Comparison of ENCODE assay signal across 1 cellular context in genomic region chr11:93234602-93235207, GRCh38.
A peak's percentile ranks its signal among the peaks of the same experiment; 100 is the strongest.
TF ChIP-seq lines count a peak whose summit lies in the region.

No MANE protein-coding gene starts in this region.

TF ChIP-seq in HepG2, 621 proteins besides CTCF, POLR2A, EP300 and RAD21 (continued from another document and continues in another):
- TF ChIP-seq, protein P1, sequence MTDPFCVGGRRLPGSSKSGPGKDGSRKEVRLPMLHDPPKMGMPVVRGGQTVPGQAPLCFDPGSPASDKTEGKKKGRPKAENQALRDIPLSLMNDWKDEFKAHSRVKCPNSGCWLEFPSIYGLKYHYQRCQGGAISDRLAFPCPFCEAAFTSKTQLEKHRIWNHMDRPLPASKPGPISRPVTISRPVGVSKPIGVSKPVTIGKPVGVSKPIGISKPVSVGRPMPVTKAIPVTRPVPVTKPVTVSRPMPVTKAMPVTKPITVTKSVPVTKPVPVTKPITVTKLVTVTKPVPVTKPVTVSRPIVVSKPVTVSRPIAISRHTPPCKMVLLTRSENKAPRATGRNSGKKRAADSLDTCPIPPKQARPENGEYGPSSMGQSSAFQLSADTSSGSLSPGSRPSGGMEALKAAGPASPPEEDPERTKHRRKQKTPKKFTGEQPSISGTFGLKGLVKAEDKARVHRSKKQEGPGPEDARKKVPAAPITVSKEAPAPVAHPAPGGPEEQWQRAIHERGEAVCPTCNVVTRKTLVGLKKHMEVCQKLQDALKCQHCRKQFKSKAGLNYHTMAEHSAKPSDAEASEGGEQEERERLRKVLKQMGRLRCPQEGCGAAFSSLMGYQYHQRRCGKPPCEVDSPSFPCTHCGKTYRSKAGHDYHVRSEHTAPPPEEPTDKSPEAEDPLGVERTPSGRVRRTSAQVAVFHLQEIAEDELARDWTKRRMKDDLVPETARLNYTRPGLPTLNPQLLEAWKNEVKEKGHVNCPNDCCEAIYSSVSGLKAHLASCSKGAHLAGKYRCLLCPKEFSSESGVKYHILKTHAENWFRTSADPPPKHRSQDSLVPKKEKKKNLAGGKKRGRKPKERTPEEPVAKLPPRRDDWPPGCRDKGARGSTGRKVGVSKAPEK (CRISPR knock-in tag; IDR thresholded peaks at IDR 0.05; ENCODE audit: borderline replicate concordance) = no peak
- TF ChIP-seq ZNF496 (CRISPR knock-in tag; IDR thresholded peaks at IDR 0.05; ENCODE audit: insufficient replicate concordance) (no peak), SP140L (CRISPR knock-in tag; IDR thresholded peaks at IDR 0.05; ENCODE audit: borderline replicate concordance) (no peak), MXI1 (IDR thresholded peaks at IDR 0.05; ENCODE audit: borderline replicate concordance, low read depth, low read length) (no peak), SALL1 (CRISPR knock-in tag; IDR thresholded peaks at IDR 0.05) (peak; percentile 33; the same call in 1 of the 2 replicates), SMAD3 (CRISPR knock-in tag; IDR thresholded peaks at IDR 0.05) (no peak), ZNF670 (CRISPR knock-in tag; IDR thresholded peaks at IDR 0.05; ENCODE audit: borderline replicate concordance) (no peak), PHF8 (CRISPR knock-in tag; IDR thresholded peaks at IDR 0.05) (no peak), ZNF296 (CRISPR knock-in tag; conservative IDR thresholded peaks at IDR 0.05) (no peak), CREB1 (IDR thresholded peaks at IDR 0.05) (no peak), CREB1 (CRISPR knock-in tag; IDR thresholded peaks at IDR 0.05) (no peak), ZNF678 (CRISPR knock-in tag; IDR thresholded peaks at IDR 0.05) (no peak), ZNF44 (CRISPR knock-in tag; IDR thresholded peaks at IDR 0.05) (no peak), AHR (CRISPR knock-in tag; IDR thresholded peaks at IDR 0.05) (no peak), LCORL (IDR thresholded peaks at IDR 0.05) (no peak), LCORL (CRISPR knock-in tag; IDR thresholded peaks at IDR 0.05) (0 out of 2 replicates have a peak, but pooled peaks have one; percentile 30), GATAD1 (CRISPR knock-in tag; IDR thresholded peaks at IDR 0.05) (0 out of 2 replicates have a peak, but pooled peaks have one; percentile 54), STAG1 (CRISPR knock-in tag; IDR thresholded peaks at IDR 0.05) (peak; percentile 99), RFXANK (CRISPR knock-in tag; IDR thresholded peaks at IDR 0.05) (no peak), ZNF101 (CRISPR knock-in tag; IDR thresholded peaks at IDR 0.05; ENCODE audit: borderline replicate concordance, low read depth) (no peak), ATAD3A (CRISPR knock-in tag; IDR thresholded peaks at IDR 0.05) (no peak), GATAD2A (CRISPR knock-in tag; IDR thresholded peaks at IDR 0.05) (0 out of 2 replicates have a peak, but pooled peaks have one; percentile 11), YY1 (IDR thresholded peaks at IDR 0.05; ENCODE audit: insufficient read depth, insufficient replicate concordance, low read depth, low read length) (no peak), SKI (IDR thresholded peaks at IDR 0.05; ENCODE audit: partially characterized antibody) (peak; percentile 31), SALL2 (CRISPR knock-in tag; IDR thresholded peaks at IDR 0.05) (no peak), ARID5B (CRISPR knock-in tag; IDR thresholded peaks at IDR 0.05) (0 out of 2 replicates have a peak, but pooled peaks have one; percentile 30), ZBTB2 (CRISPR knock-in tag; IDR thresholded peaks at IDR 0.05; ENCODE audit: low read depth) (no peak), ZBTB14 (CRISPR knock-in tag; IDR thresholded peaks at IDR 0.05) (no peak), IRF2 (CRISPR knock-in tag; IDR thresholded peaks at IDR 0.05) (peak; percentile 49; the same call in 1 of the 2 replicates), ZNF619 (CRISPR knock-in tag; IDR thresholded peaks at IDR 0.05) (no peak), KDM1A (CRISPR knock-in tag; IDR thresholded peaks at IDR 0.05) (no peak), ZNF234 (CRISPR knock-in tag; conservative IDR thresholded peaks at IDR 0.05) (no peak), THAP11 (CRISPR knock-in tag; IDR thresholded peaks at IDR 0.05) (no peak), ZNF720 (CRISPR knock-in tag; IDR thresholded peaks at IDR 0.05) (no peak), ZNF7 (CRISPR knock-in tag; IDR thresholded peaks at IDR 0.05) (no peak)
- TF ChIP-seq, protein P2, sequence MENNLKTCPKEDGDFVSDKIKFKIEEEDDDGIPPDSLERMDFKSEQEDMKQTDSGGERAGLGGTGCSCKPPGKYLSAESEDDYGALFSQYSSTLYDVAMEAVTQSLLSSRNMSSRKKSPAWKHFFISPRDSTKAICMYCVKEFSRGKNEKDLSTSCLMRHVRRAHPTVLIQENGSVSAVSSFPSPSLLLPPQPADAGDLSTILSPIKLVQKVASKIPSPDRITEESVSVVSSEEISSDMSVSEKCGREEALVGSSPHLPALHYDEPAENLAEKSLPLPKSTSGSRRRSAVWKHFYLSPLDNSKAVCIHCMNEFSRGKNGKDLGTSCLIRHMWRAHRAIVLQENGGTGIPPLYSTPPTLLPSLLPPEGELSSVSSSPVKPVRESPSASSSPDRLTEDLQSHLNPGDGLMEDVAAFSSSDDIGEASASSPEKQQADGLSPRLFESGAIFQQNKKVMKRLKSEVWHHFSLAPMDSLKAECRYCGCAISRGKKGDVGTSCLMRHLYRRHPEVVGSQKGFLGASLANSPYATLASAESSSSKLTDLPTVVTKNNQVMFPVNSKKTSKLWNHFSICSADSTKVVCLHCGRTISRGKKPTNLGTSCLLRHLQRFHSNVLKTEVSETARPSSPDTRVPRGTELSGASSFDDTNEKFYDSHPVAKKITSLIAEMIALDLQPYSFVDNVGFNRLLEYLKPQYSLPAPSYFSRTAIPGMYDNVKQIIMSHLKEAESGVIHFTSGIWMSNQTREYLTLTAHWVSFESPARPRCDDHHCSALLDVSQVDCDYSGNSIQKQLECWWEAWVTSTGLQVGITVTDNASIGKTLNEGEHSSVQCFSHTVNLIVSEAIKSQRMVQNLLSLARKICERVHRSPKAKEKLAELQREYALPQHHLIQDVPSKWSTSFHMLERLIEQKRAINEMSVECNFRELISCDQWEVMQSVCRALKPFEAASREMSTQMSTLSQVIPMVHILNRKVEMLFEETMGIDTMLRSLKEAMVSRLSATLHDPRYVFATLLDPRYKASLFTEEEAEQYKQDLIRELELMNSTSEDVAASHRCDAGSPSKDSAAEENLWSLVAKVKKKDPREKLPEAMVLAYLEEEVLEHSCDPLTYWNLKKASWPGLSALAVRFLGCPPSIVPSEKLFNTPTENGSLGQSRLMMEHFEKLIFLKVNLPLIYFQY (CRISPR knock-in tag; IDR thresholded peaks at IDR 0.05; ENCODE audit: borderline replicate concordance) = no peak
- TF ChIP-seq, protein P3, sequence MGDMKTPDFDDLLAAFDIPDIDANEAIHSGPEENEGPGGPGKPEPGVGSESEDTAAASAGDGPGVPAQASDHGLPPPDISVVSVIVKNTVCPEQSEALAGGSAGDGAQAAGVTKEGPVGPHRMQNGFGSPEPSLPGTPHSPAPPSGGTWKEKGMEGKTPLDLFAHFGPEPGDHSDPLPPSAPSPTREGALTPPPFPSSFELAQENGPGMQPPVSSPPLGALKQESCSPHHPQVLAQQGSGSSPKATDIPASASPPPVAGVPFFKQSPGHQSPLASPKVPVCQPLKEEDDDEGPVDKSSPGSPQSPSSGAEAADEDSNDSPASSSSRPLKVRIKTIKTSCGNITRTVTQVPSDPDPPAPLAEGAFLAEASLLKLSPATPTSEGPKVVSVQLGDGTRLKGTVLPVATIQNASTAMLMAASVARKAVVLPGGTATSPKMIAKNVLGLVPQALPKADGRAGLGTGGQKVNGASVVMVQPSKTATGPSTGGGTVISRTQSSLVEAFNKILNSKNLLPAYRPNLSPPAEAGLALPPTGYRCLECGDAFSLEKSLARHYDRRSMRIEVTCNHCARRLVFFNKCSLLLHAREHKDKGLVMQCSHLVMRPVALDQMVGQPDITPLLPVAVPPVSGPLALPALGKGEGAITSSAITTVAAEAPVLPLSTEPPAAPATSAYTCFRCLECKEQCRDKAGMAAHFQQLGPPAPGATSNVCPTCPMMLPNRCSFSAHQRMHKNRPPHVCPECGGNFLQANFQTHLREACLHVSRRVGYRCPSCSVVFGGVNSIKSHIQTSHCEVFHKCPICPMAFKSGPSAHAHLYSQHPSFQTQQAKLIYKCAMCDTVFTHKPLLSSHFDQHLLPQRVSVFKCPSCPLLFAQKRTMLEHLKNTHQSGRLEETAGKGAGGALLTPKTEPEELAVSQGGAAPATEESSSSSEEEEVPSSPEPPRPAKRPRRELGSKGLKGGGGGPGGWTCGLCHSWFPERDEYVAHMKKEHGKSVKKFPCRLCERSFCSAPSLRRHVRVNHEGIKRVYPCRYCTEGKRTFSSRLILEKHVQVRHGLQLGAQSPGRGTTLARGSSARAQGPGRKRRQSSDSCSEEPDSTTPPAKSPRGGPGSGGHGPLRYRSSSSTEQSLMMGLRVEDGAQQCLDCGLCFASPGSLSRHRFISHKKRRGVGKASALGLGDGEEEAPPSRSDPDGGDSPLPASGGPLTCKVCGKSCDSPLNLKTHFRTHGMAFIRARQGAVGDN (CRISPR knock-in tag; IDR thresholded peaks at IDR 0.05) = no peak
- TF ChIP-seq, protein P4, sequence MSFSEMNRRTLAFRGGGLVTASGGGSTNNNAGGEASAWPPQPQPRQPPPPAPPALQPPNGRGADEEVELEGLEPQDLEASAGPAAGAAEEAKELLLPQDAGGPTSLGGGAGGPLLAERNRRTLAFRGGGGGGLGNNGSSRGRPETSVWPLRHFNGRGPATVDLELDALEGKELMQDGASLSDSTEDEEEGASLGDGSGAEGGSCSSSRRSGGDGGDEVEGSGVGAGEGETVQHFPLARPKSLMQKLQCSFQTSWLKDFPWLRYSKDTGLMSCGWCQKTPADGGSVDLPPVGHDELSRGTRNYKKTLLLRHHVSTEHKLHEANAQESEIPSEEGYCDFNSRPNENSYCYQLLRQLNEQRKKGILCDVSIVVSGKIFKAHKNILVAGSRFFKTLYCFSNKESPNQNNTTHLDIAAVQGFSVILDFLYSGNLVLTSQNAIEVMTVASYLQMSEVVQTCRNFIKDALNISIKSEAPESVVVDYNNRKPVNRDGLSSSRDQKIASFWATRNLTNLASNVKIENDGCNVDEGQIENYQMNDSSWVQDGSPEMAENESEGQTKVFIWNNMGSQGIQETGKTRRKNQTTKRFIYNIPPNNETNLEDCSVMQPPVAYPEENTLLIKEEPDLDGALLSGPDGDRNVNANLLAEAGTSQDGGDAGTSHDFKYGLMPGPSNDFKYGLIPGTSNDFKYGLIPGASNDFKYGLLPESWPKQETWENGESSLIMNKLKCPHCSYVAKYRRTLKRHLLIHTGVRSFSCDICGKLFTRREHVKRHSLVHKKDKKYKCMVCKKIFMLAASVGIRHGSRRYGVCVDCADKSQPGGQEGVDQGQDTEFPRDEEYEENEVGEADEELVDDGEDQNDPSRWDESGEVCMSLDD (CRISPR knock-in tag; IDR thresholded peaks at IDR 0.05; ENCODE audit: borderline replicate concordance) = no peak
- TF ChIP-seq, protein P5, sequence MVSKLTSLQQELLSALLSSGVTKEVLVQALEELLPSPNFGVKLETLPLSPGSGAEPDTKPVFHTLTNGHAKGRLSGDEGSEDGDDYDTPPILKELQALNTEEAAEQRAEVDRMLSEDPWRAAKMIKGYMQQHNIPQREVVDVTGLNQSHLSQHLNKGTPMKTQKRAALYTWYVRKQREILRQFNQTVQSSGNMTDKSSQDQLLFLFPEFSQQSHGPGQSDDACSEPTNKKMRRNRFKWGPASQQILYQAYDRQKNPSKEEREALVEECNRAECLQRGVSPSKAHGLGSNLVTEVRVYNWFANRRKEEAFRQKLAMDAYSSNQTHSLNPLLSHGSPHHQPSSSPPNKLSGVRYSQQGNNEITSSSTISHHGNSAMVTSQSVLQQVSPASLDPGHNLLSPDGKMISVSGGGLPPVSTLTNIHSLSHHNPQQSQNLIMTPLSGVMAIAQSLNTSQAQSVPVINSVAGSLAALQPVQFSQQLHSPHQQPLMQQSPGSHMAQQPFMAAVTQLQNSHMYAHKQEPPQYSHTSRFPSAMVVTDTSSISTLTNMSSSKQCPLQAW (CRISPR knock-in tag; IDR thresholded peaks at IDR 0.05) = peak; percentile 58; the same call in 1 of the 2 replicates
